In the genomic region with DNA sequence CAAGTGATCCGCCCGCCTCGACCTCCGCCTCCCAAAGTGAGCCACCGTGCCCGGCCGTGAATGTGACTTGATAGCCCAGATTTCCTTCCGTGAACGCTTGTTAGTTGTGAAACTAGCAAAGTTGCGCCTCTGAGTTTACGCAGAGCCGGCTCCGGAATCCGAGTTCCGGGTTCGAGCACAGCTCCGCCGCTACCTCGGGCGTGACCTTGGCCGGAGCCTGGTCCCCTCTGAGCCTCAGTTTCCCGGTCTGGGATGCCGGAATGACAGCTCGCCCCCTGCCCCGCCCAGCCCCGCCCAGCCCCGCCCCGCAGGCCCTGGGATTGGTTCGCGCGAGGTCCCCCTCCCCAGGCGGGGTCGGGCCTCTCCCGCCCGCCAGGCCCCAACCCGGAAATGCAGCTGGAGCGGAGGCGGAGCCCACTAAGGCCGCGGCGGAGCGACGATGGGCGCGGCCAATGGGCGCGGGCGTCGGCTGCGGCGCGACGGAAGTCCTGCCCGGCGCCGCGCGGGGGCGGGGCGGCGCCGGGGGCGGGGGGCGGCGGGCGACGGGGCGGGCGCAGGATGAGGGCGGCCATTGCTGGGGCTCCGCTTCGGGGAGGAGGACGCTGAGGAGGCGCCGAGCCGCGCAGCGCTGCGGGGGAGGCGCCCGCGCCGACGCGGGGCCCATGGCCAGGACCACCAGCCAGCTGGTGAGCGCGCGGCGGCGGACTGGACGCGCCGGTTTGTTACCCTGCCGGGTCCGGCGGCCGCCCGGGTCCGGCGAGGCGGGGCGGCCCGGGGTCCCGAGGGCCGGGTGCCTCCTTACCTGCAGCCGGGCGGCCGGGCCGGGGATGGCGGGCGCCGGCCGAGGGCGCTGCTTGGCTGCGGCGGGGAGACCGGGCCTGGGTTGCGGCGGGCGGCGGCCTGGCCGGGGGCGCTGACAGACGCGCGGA, we compare ENCODE assay signal across 8 cellular contexts. TPM values are rescaled to one million over a fixed set of nuclear protein-coding genes. Genes with fewer than 3 reads are reported as not detected.
A peak's percentile ranks its signal among the peaks of the same experiment; 100 is the strongest.
DNase-seq lines count a peak whose midpoint lies in the region; ATAC-seq and TF ChIP-seq lines count a peak whose summit lies in the region.

TSS of gene PDPK1 (plus strand) at position 571 of the 929 bp plus-strand sequence. CDS start at position 663, 92 bp downstream.

- H3K27ac Mint-ChIP-seq in activated naive CD4-positive, alpha-beta T cell treated with anti-CD3 and anti-CD28 coated beads, Interleukin-2, amount 50 U/mL, for 72 hours = peak within 1 kb of the TSS; percentile 83 to 93
- peak within 1 kb of the TSS; percentile 86 for H3K27ac Mint-ChIP-seq in osteocyte (ENCODE audit: unreplicated experiment)

- H3K36me3 Mint-ChIP-seq in activated naive CD4-positive, alpha-beta T cell treated with anti-CD3 and anti-CD28 coated beads, Interleukin-2, amount 50 U/mL, for 72 hours = peaks cover 0 to 10% of the 10 kb centered on the region in 2 donors
- H3K36me3 Mint-ChIP-seq in osteocyte (ENCODE audit: unreplicated experiment) = peaks cover 3% of the 10 kb centered on the region

- TF ChIP-seq CTCF in osteocyte (IDR thresholded peaks at IDR 0.05) (no peak), thoracic aorta (IDR thresholded peaks at IDR 0.05) (no peak)

- peak within 1 kb of the TSS; percentile 69 to 82 for H3K27ac ChIP-seq in thoracic aorta

- peak within 1 kb of the TSS; percentile 79 for H3K4me3 ChIP-seq in GM08714 (ENCODE audit: low read length)
- H3K4me3 ChIP-seq in thoracic aorta = peak within 1 kb of the TSS; percentile 84

- H3K27me3 ChIP-seq in thoracic aorta (replicated peaks; ENCODE audit: insufficient read depth) = no peaks in the 10 kb centered on the region

- peak within 1 kb of the TSS; percentile 78 for H3K4me3 Mint-ChIP-seq in osteocyte (ENCODE audit: unreplicated experiment)

- H3K9me3 Mint-ChIP-seq in activated naive CD4-positive, alpha-beta T cell treated with anti-CD3 and anti-CD28 coated beads, Interleukin-2, amount 50 U/mL, for 72 hours = no peaks in the 10 kb centered on the region
- H3K9me3 Mint-ChIP-seq in osteocyte (ENCODE audit: unreplicated experiment) = no peaks in the 10 kb centered on the region

- H3K9me3 ChIP-seq in thoracic aorta = no peaks in the 10 kb centered on the region

- DNase-seq in NCI-H1092 (lab: John Stamatoyannopoulos, UW) (peak; percentile 94), SKM-1 (lab: John Stamatoyannopoulos, UW; ENCODE audit: unreplicated experiment) (peak; percentile 87), glomerular visceral epithelial cell (ENCODE audit: extremely low spot score) (peak; percentile 95), osteocyte (ENCODE audit: extremely low spot score, unreplicated experiment) (peak; percentile 98), thoracic aorta (ENCODE audit: low spot score) (peak; percentile 70)
- DNase-seq in activated naive CD4-positive, alpha-beta T cell treated with anti-CD3 and anti-CD28 coated beads, Interleukin-2, amount 50 U/mL, for 72 hours (ENCODE audit: low spot score in 2 of 2) = peak; percentile 93 to 96

- peaks cover 48% of the 10 kb centered on the region for H3K4me1 Mint-ChIP-seq in osteocyte (ENCODE audit: unreplicated experiment)

- H3K36me3 ChIP-seq in thoracic aorta = no peaks in the 10 kb centered on the region

- H3K4me1 ChIP-seq in thoracic aorta (ENCODE audit: control insufficient read depth in 1 of 2, low read depth in 2 of 2) = peaks cover 21 to 42% of the 10 kb centered on the region in 2 donors

- ATAC-seq in HG02610 (IDR thresholded peaks at IDR 0.05; ENCODE audit: unreplicated experiment) (peak; percentile 78), thoracic aorta (ENCODE audit: insufficient number of reproducible peaks, low FRiP score, low read depth) (peak; percentile 78)
- ATAC-seq in activated naive CD4-positive, alpha-beta T cell treated with anti-CD3 and anti-CD28 coated beads, Interleukin-2, amount 50 U/mL, for 72 hours = peak; percentile 90 to 91

- no peaks in the 10 kb centered on the region for H3K27me3 Mint-ChIP-seq in osteocyte (ENCODE audit: unreplicated experiment)

RNA-seq across cellular contexts. Expression of gene PDPK1, which starts in this region (rescaled TPM):
- 10 to 100 TPM; 36.5 to 57.6 TPM for total RNA-seq in activated naive CD4-positive, alpha-beta T cell treated with anti-CD3 and anti-CD28 coated beads, Interleukin-2, amount 50 U/mL, for 72 hours
- total RNA-seq in osteocyte (44.9 and 45.8 TPM in 2 replicates), thoracic aorta (10 to 100 TPM; 31.9 to 44.3 TPM)

Comparison
In these comparisons a context has a peak if more than half of its experiments do, and no peak if none do; other contexts are left out.
1. Peak in every context shown above with its lines: DNase-seq, ATAC-seq, H3K4me3 ChIP-seq and H3K27ac ChIP-seq.